Comparison of ENCODE assay signal across 8 cellular contexts in the genomic region with DNA sequence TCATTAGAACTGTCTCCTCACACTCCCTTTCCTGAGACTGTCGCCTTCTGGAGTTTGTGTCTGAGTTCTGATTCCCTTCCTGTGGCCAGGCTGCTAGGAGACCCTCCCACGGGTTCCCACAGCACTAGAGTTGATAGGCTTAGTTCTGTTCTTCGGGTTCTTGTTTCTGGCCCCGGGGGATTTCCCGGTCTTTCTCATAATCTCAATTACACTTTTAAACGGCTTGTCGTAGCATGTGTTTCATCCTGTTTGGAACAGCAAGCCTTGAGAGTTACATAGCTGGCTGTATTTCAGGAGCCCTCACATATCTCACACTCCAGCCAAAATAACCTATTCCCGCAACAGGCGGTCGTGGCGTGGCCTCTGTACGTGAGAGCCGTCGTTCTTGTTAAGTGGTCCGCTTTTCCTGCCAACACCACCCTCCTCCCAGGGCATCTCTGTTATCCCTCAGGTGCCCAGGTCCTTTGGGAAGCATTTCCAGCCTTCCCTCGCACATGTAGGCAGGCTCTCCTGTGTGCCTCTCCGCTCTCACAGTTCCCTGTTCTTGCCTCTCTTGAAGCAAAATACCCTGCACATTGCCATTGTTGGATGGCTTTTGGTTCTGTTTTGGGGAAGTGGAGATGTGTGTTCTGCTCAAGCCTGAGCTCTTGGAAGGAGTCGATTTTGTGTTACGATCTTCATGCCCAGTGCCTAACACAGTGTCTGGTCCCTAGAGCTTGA. TPM values are rescaled to one million over a fixed set of nuclear protein-coding genes. Genes with fewer than 3 reads are reported as not detected.
DNase-seq lines count a peak whose midpoint lies in the region; FAIRE-seq and TF ChIP-seq lines count a peak whose summit lies in the region.

No MANE protein-coding gene starts in this region.

- H3K4me2 ChIP-seq in OCI-LY3 (ENCODE audit: low read length) = peak overlapping the region; percentile 39

- peaks cover 11% of the 10 kb centered on the region for H3K79me2 ChIP-seq in OCI-LY3 (ENCODE audit: low read length)

- DNase-seq in GM12892 (ENCODE audit: insufficient read length) (no peak), esophagus muscularis mucosa (ENCODE audit: extremely low spot score) (no peak), AG08395 (ENCODE audit: low spot score) (no peak), NCI-H69 (lab: John Stamatoyannopoulos, UW) (no peak), NCI-H2227 (lab: John Stamatoyannopoulos, UW; ENCODE audit: unreplicated experiment) (no peak), NCI-H2196 (lab: John Stamatoyannopoulos, UW; ENCODE audit: unreplicated experiment) (no peak)

- H3K4me1 ChIP-seq in OCI-LY3 (ENCODE audit: low read length) (peaks cover 39% of the 10 kb centered on the region), esophagus muscularis mucosa (peaks cover 21 to 46% (median 34%) of the 10 kb centered on the region in 4 donors)

- H3K27me3 ChIP-seq in OCI-LY3 (ENCODE audit: low read depth, low read length) (no peaks in the 10 kb centered on the region), esophagus muscularis mucosa (no peaks in the 10 kb centered on the region)

- H3K9ac ChIP-seq in OCI-LY3 (ENCODE audit: low read length) = no peak overlapping the region

- H4K20me1 ChIP-seq in OCI-LY3 (ENCODE audit: insufficient read depth, low read length) = peaks cover 16% of the 10 kb centered on the region; the same call in 1 of the 2 replicates

- H3K27ac ChIP-seq in OCI-LY3 (ENCODE audit: low read length) (no peak overlapping the region), esophagus muscularis mucosa (replicated peaks in 1 of 4) (peak overlapping the region; percentile 56 to 76 (median 65)), skin epidermis (peak overlapping the region in 20 of 21 experiments; percentile 38 to 91 (median 75))

- no peak overlapping the region for H3K4me3 ChIP-seq in OCI-LY3 (ENCODE audit: low read length)
- H3K4me3 ChIP-seq in esophagus muscularis mucosa = peak overlapping the region in 1 of 4 donors; percentile 10
- H3K4me3 ChIP-seq in skin epidermis = no peak overlapping the region

- intact Hi-C loops in esophagus muscularis mucosa (cut with DNase I) = no loop called here

- H3K36me3 ChIP-seq in OCI-LY3 (replicated peaks; ENCODE audit: low read depth, low read length) = peaks cover 14% of the 10 kb centered on the region
- peaks cover 21 to 69% (median 44%) of the 10 kb centered on the region in 4 donors for H3K36me3 ChIP-seq in esophagus muscularis mucosa

- FAIRE-seq in GM12892 (lab: Jason Lieb, UNC) = peak; percentile 82

- TF ChIP-seq EP300 in esophagus muscularis mucosa (IDR thresholded peaks at IDR 0.05) = no peak

- 50% methylated on average over 19 of the region's 19 CpGs for WGBS in esophagus muscularis mucosa

- TF ChIP-seq CTCF in OCI-LY3 (IDR thresholded peaks at IDR 0.05; ENCODE audit: low read depth, low read length) (no peak), esophagus muscularis mucosa (IDR thresholded peaks at IDR 0.05) (no peak)

- TF ChIP-seq POLR2A in GM12892 (IDR thresholded peaks at IDR 0.05; ENCODE audit: low read depth, low read length) = no peak
- no peak for TF ChIP-seq POLR2A in esophagus muscularis mucosa (IDR thresholded peaks at IDR 0.05; ENCODE audit: low read depth)

- H2AFZ ChIP-seq in OCI-LY3 (ENCODE audit: low read depth, low read length) = no peak overlapping the region

- H3K9me3 ChIP-seq in OCI-LY3 (ENCODE audit: insufficient read depth, low read length) (no peaks in the 10 kb centered on the region), esophagus muscularis mucosa (no peaks in the 10 kb centered on the region)

RNA-seq across cellular contexts. Expression of gene CDC123, which starts 46.0 kb away (rescaled TPM):
- polyA plus RNA-seq in GM12892 (2012; ENCODE audit: missing spikeins) = 116 TPM
- total RNA-seq in esophagus muscularis mucosa = 10 to 100 TPM; 46.9 to 50.2 (median 48.5) TPM

RNA-seq across cellular contexts. Expression of gene NUDT5, which starts 46.3 kb away (rescaled TPM):
- polyA plus RNA-seq in GM12892 (2012; ENCODE audit: missing spikeins) = 90.3 TPM
- 10 to 100 TPM; 19.9 to 23.7 (median 21.4) TPM for total RNA-seq in esophagus muscularis mucosa
